In the genomic region with DNA sequence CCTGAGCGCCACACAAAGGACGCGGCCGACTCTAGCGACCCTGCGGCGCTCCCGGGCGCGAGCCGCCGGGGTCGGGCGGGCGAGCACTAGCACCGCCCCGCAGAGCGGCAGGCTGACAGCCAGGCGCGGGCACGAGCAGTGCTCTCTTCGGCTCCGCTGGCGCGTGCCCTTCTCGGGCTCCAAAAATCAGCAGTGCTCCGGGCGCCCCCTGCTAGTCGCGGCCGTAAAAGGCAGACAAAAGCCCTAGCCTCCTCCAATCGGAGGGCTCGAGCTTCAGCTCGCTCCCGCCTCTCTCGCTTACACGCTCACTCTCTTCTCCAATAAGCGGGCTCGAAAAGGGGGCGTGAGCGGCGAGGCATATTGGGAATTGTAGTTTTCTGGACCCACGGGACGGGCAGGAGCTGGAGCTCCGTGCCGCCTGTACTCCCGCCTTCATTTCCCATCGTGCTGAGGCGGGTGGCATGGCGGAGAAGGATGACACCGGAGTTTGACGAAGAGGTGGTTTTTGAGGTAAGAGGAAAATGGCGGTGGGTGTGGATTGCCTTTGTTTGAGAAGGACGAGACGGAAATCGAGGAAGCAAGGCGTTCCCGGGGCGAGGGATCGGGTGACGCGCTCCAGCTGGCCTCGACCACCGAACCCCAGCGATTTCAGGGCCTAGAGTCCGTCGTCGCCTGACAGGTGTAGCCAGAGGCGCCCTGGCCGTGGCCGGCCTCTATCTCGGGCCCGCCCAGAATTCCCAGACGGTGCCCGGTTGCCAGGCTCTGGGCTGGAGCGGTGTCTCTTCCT, we compare ENCODE assay signal across 1 cellular context.
TF ChIP-seq lines count a peak whose summit lies in the region.

A gene (minus strand): TSS at position 91 of the 787 bp plus-strand sequence. CDS start 227 bp downstream, outside the sequence.
A gene with protein sequence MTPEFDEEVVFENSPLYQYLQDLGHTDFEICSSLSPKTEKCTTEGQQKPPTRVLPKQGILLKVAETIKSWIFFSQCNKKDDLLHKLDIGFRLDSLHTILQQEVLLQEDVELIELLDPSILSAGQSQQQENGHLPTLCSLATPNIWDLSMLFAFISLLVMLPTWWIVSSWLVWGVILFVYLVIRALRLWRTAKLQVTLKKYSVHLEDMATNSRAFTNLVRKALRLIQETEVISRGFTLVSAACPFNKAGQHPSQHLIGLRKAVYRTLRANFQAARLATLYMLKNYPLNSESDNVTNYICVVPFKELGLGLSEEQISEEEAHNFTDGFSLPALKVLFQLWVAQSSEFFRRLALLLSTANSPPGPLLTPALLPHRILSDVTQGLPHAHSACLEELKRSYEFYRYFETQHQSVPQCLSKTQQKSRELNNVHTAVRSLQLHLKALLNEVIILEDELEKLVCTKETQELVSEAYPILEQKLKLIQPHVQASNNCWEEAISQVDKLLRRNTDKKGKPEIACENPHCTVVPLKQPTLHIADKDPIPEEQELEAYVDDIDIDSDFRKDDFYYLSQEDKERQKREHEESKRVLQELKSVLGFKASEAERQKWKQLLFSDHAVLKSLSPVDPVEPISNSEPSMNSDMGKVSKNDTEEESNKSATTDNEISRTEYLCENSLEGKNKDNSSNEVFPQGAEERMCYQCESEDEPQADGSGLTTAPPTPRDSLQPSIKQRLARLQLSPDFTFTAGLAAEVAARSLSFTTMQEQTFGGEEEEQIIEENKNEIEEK (plus strand): TSS at position 431 of the 787 bp plus-strand sequence. CDS start 44 bp downstream, at position 475.

TF ChIP-seq in K562, 482 proteins besides CTCF, POLR2A, EP300 and RAD21 (continued from another document and continues in another):
- TF ChIP-seq ARID2 (IDR thresholded peaks at IDR 0.05) (peak; percentile 46; the same call in 1 of the 2 replicates), POLR2H (tag; IDR thresholded peaks at IDR 0.05; ENCODE audit: low read depth) (no peak), ZNF431 (CRISPR knock-in tag; IDR thresholded peaks at IDR 0.05) (peak; percentile 60; the same call in 1 of the 2 replicates), FOXA3 (CRISPR knock-in tag; conservative IDR thresholded peaks at IDR 0.05 in 1 of 2, IDR thresholded peaks at IDR 0.05 in 1 of 2) (no peak), NR2C1 (IDR thresholded peaks at IDR 0.05) (no peak), NR2C1 (tag; IDR thresholded peaks at IDR 0.05) (peak; percentile 61), HDGF (IDR thresholded peaks at IDR 0.05) (no peak), SP2 (IDR thresholded peaks at IDR 0.05; ENCODE audit: extremely low read depth, low read depth, low read length, poor library complexity, severe bottlenecking) (peak; percentile 70), ZNF140 (CRISPR knock-in tag; IDR thresholded peaks at IDR 0.05) (no peak), BRCA1 (IDR thresholded peaks at IDR 0.05) (no peak), BRCA1 (CRISPR knock-in tag; IDR thresholded peaks at IDR 0.05) (no peak), RHOXF2B (CRISPR knock-in tag; conservative IDR thresholded peaks at IDR 0.05) (0 out of 2 replicates have a peak, but pooled peaks have one; percentile 8)
- TF ChIP-seq, protein P1, sequence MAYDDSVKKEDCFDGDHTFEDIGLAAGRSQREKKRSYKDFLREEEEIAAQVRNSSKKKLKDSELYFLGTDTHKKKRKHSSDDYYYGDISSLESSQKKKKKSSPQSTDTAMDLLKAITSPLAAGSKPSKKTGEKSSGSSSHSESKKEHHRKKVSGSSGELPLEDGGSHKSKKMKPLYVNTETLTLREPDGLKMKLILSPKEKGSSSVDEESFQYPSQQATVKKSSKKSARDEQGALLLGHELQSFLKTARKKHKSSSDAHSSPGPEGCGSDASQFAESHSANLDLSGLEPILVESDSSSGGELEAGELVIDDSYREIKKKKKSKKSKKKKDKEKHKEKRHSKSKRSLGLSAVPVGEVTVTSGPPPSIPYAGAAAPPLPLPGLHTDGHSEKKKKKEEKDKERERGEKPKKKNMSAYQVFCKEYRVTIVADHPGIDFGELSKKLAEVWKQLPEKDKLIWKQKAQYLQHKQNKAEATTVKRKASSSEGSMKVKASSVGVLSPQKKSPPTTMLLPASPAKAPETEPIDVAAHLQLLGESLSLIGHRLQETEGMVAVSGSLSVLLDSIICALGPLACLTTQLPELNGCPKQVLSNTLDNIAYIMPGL (CRISPR knock-in tag; IDR thresholded peaks at IDR 0.05) = no peak
- TF ChIP-seq, protein P2, sequence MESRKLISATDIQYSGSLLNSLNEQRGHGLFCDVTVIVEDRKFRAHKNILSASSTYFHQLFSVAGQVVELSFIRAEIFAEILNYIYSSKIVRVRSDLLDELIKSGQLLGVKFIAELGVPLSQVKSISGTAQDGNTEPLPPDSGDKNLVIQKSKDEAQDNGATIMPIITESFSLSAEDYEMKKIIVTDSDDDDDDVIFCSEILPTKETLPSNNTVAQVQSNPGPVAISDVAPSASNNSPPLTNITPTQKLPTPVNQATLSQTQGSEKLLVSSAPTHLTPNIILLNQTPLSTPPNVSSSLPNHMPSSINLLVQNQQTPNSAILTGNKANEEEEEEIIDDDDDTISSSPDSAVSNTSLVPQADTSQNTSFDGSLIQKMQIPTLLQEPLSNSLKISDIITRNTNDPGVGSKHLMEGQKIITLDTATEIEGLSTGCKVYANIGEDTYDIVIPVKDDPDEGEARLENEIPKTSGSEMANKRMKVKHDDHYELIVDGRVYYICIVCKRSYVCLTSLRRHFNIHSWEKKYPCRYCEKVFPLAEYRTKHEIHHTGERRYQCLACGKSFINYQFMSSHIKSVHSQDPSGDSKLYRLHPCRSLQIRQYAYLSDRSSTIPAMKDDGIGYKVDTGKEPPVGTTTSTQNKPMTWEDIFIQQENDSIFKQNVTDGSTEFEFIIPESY (CRISPR knock-in tag; IDR thresholded peaks at IDR 0.05) = no peak; the same call in 1 of the 2 replicates
- TF ChIP-seq, protein P3, sequence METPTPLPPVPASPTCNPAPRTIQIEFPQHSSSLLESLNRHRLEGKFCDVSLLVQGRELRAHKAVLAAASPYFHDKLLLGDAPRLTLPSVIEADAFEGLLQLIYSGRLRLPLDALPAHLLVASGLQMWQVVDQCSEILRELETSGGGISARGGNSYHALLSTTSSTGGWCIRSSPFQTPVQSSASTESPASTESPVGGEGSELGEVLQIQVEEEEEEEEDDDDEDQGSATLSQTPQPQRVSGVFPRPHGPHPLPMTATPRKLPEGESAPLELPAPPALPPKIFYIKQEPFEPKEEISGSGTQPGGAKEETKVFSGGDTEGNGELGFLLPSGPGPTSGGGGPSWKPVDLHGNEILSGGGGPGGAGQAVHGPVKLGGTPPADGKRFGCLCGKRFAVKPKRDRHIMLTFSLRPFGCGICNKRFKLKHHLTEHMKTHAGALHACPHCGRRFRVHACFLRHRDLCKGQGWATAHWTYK (CRISPR knock-in tag; IDR thresholded peaks at IDR 0.05) = no peak; the same call in 1 of the 2 replicates
- TF ChIP-seq, protein P4, sequence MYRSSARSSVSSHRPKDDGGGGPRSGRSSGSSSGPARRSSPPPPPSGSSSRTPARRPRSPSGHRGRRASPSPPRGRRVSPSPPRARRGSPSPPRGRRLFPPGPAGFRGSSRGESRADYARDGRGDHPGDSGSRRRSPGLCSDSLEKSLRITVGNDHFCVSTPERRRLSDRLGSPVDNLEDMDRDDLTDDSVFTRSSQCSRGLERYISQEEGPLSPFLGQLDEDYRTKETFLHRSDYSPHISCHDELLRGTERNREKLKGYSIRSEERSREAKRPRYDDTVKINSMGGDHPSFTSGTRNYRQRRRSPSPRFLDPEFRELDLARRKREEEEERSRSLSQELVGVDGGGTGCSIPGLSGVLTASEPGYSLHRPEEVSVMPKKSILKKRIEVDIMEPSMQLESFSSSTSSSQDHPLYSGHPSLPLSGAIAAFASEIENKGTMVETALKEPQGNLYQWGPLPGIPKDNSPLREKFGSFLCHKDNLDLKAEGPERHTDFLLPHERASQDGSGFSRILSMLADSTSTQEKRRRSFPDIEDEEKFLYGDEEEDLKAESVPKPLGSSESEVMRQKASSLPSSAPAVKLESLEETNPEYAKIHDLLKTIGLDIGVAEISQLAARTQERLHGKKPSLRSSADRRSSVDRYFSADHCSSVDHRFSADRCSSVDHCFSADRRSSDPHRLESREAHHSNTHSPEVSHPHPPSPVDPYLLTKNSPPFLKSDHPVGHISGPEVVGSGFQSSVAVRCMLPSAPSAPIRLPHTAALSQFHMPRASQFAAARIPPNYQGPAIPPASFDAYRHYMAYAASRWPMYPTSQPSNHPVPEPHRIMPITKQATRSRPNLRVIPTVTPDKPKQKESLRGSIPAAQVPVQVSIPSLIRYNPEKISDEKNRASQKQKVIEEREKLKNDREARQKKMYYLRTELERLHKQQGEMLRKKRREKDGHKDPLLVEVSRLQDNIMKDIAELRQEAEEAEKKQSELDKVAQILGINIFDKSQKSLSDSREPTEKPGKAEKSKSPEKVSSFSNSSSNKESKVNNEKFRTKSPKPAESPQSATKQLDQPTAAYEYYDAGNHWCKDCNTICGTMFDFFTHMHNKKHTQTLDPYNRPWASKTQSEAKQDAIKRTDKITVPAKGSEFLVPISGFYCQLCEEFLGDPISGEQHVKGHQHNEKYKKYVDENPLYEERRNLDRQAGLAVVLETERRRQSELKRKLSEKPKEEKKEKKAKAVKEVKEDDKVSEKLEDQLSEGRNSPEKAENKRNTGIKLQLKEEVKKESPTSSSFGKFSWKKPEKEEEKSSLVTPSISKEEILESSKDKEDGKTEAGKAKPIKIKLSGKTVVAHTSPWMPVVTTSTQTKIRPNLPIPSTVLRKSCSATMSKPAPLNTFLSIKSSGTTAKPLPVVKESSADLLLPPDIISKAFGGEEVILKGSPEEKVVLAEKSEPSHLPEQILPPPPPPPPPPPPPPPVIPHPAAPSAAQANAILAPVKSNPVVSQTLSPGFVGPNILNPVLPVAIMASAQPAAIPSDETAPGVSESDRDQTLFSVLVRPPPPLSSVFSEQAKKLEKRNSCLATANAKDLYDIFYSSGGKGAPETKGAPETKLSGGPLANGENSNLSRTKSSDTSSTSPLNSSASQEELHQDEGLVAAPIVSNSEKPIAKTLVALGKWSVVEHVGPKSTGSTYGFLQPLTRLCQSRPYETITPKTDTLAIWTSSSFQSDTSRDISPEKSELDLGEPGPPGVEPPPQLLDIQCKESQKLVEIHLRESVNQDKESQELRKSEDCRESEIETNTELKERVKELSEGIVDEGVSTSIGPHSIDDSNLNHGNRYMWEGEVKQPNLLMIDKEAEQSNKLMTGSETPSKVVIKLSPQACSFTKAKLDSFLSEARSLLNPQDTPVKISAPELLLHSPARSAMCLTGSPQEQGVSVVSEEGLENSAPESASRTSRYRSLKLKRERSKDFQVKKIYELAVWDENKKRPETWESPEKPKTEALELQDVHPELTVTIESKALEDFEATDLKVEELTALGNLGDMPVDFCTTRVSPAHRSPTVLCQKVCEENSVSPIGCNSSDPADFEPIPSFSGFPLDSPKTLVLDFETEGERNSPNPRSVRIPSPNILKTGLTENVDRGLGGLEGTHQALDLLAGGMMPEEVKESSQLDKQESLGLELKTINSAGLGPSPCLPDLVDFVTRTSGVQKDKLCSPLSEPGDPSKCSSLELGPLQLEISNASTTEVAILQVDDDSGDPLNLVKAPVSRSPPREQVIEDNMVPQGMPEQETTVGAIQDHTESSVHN (IDR thresholded peaks at IDR 0.05; ENCODE audit: borderline replicate concordance in 1 of 2, low read depth in 1 of 2) = no peak
- TF ChIP-seq, protein P5, sequence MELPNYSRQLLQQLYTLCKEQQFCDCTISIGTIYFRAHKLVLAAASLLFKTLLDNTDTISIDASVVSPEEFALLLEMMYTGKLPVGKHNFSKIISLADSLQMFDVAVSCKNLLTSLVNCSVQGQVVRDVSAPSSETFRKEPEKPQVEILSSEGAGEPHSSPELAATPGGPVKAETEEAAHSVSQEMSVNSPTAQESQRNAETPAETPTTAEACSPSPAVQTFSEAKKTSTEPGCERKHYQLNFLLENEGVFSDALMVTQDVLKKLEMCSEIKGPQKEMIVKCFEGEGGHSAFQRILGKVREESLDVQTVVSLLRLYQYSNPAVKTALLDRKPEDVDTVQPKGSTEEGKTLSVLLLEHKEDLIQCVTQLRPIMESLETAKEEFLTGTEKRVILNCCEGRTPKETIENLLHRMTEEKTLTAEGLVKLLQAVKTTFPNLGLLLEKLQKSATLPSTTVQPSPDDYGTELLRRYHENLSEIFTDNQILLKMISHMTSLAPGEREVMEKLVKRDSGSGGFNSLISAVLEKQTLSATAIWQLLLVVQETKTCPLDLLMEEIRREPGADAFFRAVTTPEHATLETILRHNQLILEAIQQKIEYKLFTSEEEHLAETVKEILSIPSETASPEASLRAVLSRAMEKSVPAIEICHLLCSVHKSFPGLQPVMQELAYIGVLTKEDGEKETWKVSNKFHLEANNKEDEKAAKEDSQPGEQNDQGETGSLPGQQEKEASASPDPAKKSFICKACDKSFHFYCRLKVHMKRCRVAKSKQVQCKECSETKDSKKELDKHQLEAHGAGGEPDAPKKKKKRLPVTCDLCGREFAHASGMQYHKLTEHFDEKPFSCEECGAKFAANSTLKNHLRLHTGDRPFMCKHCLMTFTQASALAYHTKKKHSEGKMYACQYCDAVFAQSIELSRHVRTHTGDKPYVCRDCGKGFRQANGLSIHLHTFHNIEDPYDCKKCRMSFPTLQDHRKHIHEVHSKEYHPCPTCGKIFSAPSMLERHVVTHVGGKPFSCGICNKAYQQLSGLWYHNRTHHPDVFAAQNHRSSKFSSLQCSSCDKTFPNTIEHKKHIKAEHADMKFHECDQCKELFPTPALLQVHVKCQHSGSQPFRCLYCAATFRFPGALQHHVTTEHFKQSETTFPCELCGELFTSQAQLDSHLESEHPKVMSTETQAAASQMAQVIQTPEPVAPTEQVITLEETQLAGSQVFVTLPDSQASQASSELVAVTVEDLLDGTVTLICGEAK (IDR thresholded peaks at IDR 0.05) = no peak
- TF ChIP-seq, protein P5 (CRISPR knock-in tag; IDR thresholded peaks at IDR 0.05) = no peak
